16 cellular contexts compared by ENCODE assay signal in the genomic region with DNA sequence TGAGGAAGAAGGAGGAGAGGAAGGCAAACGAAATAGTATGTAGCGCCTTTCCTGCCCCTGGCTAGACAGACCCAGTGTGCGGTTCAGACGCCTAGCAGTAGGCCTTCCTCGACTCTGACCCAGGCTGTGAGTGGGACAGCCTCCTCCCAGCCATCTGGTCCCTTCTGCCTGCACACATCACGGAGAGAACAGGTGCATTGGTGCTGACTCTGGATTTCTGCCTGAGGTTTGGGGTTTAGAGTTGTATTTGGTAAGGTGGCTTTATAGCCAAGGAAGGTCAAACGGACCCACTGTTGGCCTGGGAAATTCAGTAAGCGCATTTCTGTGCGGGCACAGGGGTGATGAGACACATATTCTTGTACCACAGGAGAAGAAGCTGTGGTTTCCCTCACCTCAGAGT.
DNase-seq lines count a peak whose midpoint lies in the region; TF ChIP-seq lines count a peak whose summit lies in the region.
"Had no signal": no experiment of that assay in that cellular context is flagged by ENCODE, and none has a peak within 500 bp of the region (broad histone marks: within the 10 kb centered on the region; RNA-seq: fewer than 3 reads in every experiment).

No MANE protein-coding gene starts in this region.

- H3K4me1 ChIP-seq in right atrium auricular region (peaks cover 0 to 39% of the 10 kb centered on the region in 2 donors), left ventricle myocardium inferior (peaks cover 37% of the 10 kb centered on the region)

- H3K27ac ChIP-seq in right atrium auricular region: no peak overlapping the region
- no peak overlapping the region for H3K27ac ChIP-seq in left ventricle myocardium inferior (replicated peaks)
- H3K27ac ChIP-seq: BLaER1 had no signal

- H3K36me3 ChIP-seq in right atrium auricular region (no peaks in the 10 kb centered on the region), left ventricle myocardium inferior (no peaks in the 10 kb centered on the region), H7 (replicated peaks; ENCODE audit: control insufficient read depth, insufficient read depth, low read length) (no peaks in the 10 kb centered on the region)
- H3K36me3 ChIP-seq: BLaER1 had no signal

- H3K9me3 ChIP-seq in right atrium auricular region (no peaks in the 10 kb centered on the region), left ventricle myocardium inferior (replicated peaks) (no peaks in the 10 kb centered on the region)
- H3K9me3 ChIP-seq: BLaER1 had no signal

- DNase-seq in right atrium auricular region (ENCODE audit: low spot score) (peak; percentile 11), left ventricle myocardium inferior (no peak), RPMI8226 (peak; percentile 96), mucosa of gallbladder (ENCODE audit: low spot score) (peak; percentile 1), H7 (no peak), NCI-H146 treated with DMSO at 0.1 percent for 48 hours (lab: John Stamatoyannopoulos, UW; ENCODE audit: unreplicated experiment) (no peak), UCSD-AML1 (lab: John Stamatoyannopoulos, UW; ENCODE audit: unreplicated experiment) (no peak)
- DNase-seq: CD4-positive, alpha-beta T cell; COR-L47; DMS153; MV-4-11; NCI-H1417; NCI-H187; NCI-H748 treated with DMSO at 0.1 percent for 48 hours; NK-92 treated with Interleukin-12 subunit alpha and Interleukin-12 subunit beta, amount 100 ng/mL, for 24 hours had no signal

- H3K27me3 ChIP-seq in right atrium auricular region (no peaks in the 10 kb centered on the region), left ventricle myocardium inferior (ENCODE audit: low read depth) (no peaks in the 10 kb centered on the region), H7 (ENCODE audit: control insufficient read depth, insufficient read depth, low read length) (no peaks in the 10 kb centered on the region)
- H3K27me3 ChIP-seq: BLaER1 had no signal

- TF ChIP-seq CTCF in right atrium auricular region (IDR thresholded peaks at IDR 0.05) (no peak), left ventricle myocardium inferior (IDR thresholded peaks at IDR 0.05; ENCODE audit: borderline replicate concordance) (no peak)

- H3K4me3 ChIP-seq in right atrium auricular region (no peak overlapping the region), left ventricle myocardium inferior (no peak overlapping the region), H7 (ENCODE audit: insufficient read depth, low read depth, low read length) (no peak overlapping the region)
- H3K4me3 ChIP-seq: BLaER1 had no signal

- intact Hi-C loops in left ventricle myocardium inferior (cut with micrococcal nuclease): no loop called here

Comparison
In these comparisons a context has a peak if more than half of its experiments do, and no peak if none do; other contexts are left out.
1. DNase-seq: peak in right atrium auricular region (single experiment), RPMI8226 (single experiment) and mucosa of gallbladder (single experiment); none in left ventricle myocardium inferior (single experiment), H7 (single experiment), NCI-H146 treated with DMSO at 0.1 percent for 48 hours (single experiment) and UCSD-AML1 (single experiment).